8 cellular contexts compared by ENCODE assay signal in the genomic region with DNA sequence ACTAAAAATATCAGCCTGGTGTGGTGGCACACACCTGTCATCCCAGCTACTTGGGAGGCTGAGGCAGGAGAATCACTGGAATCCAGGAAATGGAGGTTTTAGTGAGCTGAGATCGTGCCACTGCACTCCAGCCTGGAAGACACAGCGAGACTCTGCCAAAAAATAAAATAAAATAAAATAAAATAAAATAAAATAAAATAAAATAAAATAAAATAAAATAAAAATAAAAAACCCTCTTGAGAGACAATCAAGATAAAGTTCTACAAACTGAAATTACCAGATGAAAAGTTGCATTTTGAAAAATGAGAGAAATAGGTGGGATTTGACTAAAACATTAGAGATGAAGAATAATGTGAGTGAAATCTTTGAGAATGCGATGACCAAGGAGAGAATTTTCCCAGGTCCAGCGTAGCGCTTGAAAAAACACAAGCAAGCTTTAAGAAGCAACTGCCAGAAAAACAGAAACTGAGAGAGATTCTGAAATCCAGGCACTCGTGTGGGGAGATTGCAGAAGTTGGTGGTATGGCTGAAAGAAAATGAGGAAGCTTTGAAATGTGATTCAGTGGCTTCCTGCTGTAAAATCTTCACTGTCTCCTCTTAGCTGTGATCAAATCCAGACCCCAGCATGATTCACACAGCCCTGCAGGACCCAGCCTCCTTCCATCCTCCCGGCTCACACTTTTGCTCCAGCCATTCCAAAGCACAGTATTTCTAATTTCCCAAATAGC. TPM values are rescaled to one million over a fixed set of nuclear protein-coding genes. Genes with fewer than 3 reads are reported as not detected.
DNase-seq lines count a peak whose midpoint lies in the region; ATAC-seq and TF ChIP-seq lines count a peak whose summit lies in the region.

No MANE protein-coding gene starts in this region.

- no peaks in the 10 kb centered on the region for H3K79me1 ChIP-seq in mesenchymal stem cell (replicated peaks; ENCODE audit: low read length, poor library complexity, severe bottlenecking)

- no peak overlapping the region for H4K91ac ChIP-seq in mesenchymal stem cell (ENCODE audit: low read length)

- no peak overlapping the region for H3K23ac ChIP-seq in mesenchymal stem cell (ENCODE audit: low read length in 2 of 2)

- H3K9ac ChIP-seq in mesenchymal stem cell (ENCODE audit: low read length), result peak overlapping the region; percentile 45

- H3K4me1 Mint-ChIP-seq in T-helper 17 cell, result peaks cover 9% of the 10 kb centered on the region
- peaks cover 5% of the 10 kb centered on the region for H3K4me1 Mint-ChIP-seq in activated T-helper 2 cell treated with anti-CD3 and anti-CD28 coated beads, Interferon-gamma antibody, Interleukin-2, Interleukin-4, amounts not matched to agents 10 μg/mL and 5 μg/mL and 100 μg/mL, durations not matched to agents 14 hours and 24 hours and 36 hours (ENCODE audit: low read depth)

- no peak overlapping the region for H3K27ac ChIP-seq in mesenchymal stem cell (ENCODE audit: low read length, poor library complexity, severe bottlenecking)

- no peak overlapping the region for H3K27ac Mint-ChIP-seq in T-helper 17 cell
- H3K27ac Mint-ChIP-seq in activated T-helper 2 cell treated with anti-CD3 and anti-CD28 coated beads, Interferon-gamma antibody, Interleukin-2, Interleukin-4, amounts not matched to agents 10 μg/mL and 5 μg/mL and 100 μg/mL, durations not matched to agents 14 hours and 24 hours and 36 hours, result no peak overlapping the region

- no peak overlapping the region for H3K4me2 ChIP-seq in mesenchymal stem cell (ENCODE audit: low read length, poor library complexity, severe bottlenecking)

- H3K36me3 Mint-ChIP-seq in T-helper 17 cell (ENCODE audit: low read depth), result peaks cover 2% of the 10 kb centered on the region
- H3K36me3 Mint-ChIP-seq in activated T-helper 2 cell treated with anti-CD3 and anti-CD28 coated beads, Interferon-gamma antibody, Interleukin-2, Interleukin-4, amounts not matched to agents 10 μg/mL and 5 μg/mL and 100 μg/mL, durations not matched to agents 14 hours and 24 hours and 36 hours (ENCODE audit: low read depth), result no peaks in the 10 kb centered on the region

- no peak overlapping the region for H2BK5ac ChIP-seq in mesenchymal stem cell (ENCODE audit: low read depth, low read length, poor library complexity, severe bottlenecking)

- H2AK5ac ChIP-seq in mesenchymal stem cell (ENCODE audit: low read length, severe bottlenecking), result no peak overlapping the region

- no peak overlapping the region for H3K14ac ChIP-seq in mesenchymal stem cell (ENCODE audit: low read length in 2 of 2)

- H3K9me3 ChIP-seq in T-helper 17 cell (ENCODE audit: control insufficient read depth, low read length, poor library complexity, severe bottlenecking) (no peaks in the 10 kb centered on the region), mesenchymal stem cell (ENCODE audit: control insufficient read depth, low read length) (no peaks in the 10 kb centered on the region)

- TF ChIP-seq CTCF in AG10803 (conservative IDR thresholded peaks at IDR 0.05; ENCODE audit: low read length), result no peak

- H2BK120ac ChIP-seq in mesenchymal stem cell (ENCODE audit: low read depth, low read length), result no peak overlapping the region

- no peak overlapping the region for H3K18ac ChIP-seq in mesenchymal stem cell (ENCODE audit: low read depth in 1 of 2, low read length in 2 of 2)

- 3% methylated on average over 5 of the region's 7 CpGs for WGBS in mesenchymal stem cell

- H3K27me3 ChIP-seq in mesenchymal stem cell (ENCODE audit: control insufficient read depth in 1 of 2, insufficient read depth in 1 of 2, low read length in 2 of 2), result peaks cover 3 to 44% of the 10 kb centered on the region in 2 experiments

- peaks cover 59% of the 10 kb centered on the region for H3K27me3 Mint-ChIP-seq in T-helper 17 cell
- peaks cover 41% of the 10 kb centered on the region for H3K27me3 Mint-ChIP-seq in activated T-helper 2 cell treated with anti-CD3 and anti-CD28 coated beads, Interferon-gamma antibody, Interleukin-2, Interleukin-4, amounts not matched to agents 10 μg/mL and 5 μg/mL and 100 μg/mL, durations not matched to agents 14 hours and 24 hours and 36 hours (ENCODE audit: low read depth)

- intact Hi-C loops in activated T-helper 2 cell treated with anti-CD3 and anti-CD28 coated beads, Interferon-gamma antibody, Interleukin-2, Interleukin-4, amounts not matched to agents 10 μg/mL and 5 μg/mL and 100 μg/mL, durations not matched to agents 14 hours and 24 hours and 36 hours (cut with micrococcal nuclease), result no loop called here

- H3K4me1 ChIP-seq in mesenchymal stem cell (ENCODE audit: control insufficient read depth, insufficient read depth, low read depth, low read length), result peaks cover 1% of the 10 kb centered on the region

- no peaks in the 10 kb centered on the region for H3K9me3 Mint-ChIP-seq in activated T-helper 2 cell treated with anti-CD3 and anti-CD28 coated beads, Interferon-gamma antibody, Interleukin-2, Interleukin-4, amounts not matched to agents 10 μg/mL and 5 μg/mL and 100 μg/mL, durations not matched to agents 14 hours and 24 hours and 36 hours

- H2AFZ ChIP-seq in mesenchymal stem cell (ENCODE audit: low read depth, low read length), result no peak overlapping the region

- H3K36me3 ChIP-seq in mesenchymal stem cell (ENCODE audit: control insufficient read depth in 1 of 2, insufficient read depth in 2 of 2, low read depth in 1 of 2, low read length in 2 of 2), result no peaks in the 10 kb centered on the region

- ATAC-seq in T-helper 17 cell (peak; percentile 37), HG03439 (IDR thresholded peaks at IDR 0.05; ENCODE audit: unreplicated experiment) (no peak)

- no peak overlapping the region for H2BK15ac ChIP-seq in mesenchymal stem cell (ENCODE audit: low read depth, poor library complexity, severe bottlenecking)

- H3K4me3 ChIP-seq in AG10803 (ENCODE audit: low read length), result no peak overlapping the region
- peak overlapping the region in 1 of 2 experiments; percentile 59 for H3K4me3 ChIP-seq in mesenchymal stem cell (ENCODE audit: insufficient read depth in 1 of 2, low read depth in 1 of 2, low read length in 2 of 2)

- no peak overlapping the region for H3K4ac ChIP-seq in mesenchymal stem cell (ENCODE audit: low read depth in 1 of 2, low read length in 2 of 2)

- H3K4me3 Mint-ChIP-seq in T-helper 17 cell, result no peak overlapping the region
- H3K4me3 Mint-ChIP-seq in activated T-helper 2 cell treated with anti-CD3 and anti-CD28 coated beads, Interferon-gamma antibody, Interleukin-2, Interleukin-4, amounts not matched to agents 10 μg/mL and 5 μg/mL and 100 μg/mL, durations not matched to agents 14 hours and 24 hours and 36 hours (ENCODE audit: low read depth), result no peak overlapping the region

- DNase-seq in AG10803 (ENCODE audit: low read depth), result peak; percentile 41
- DNase-seq in HS-5 (ENCODE audit: low read depth), result peak; percentile 39
- DNase-seq in T-helper 17 cell, result no peak
- DNase-seq in mesenchymal stem cell, result peak; percentile 72
- DNase-seq in activated T-helper 2 cell treated with anti-CD3 and anti-CD28 coated beads, Interferon-gamma antibody, Interleukin-2, Interleukin-4, amounts not matched to agents 10 μg/mL and 5 μg/mL and 100 μg/mL, durations not matched to agents 14 hours and 24 hours and 36 hours (ENCODE audit: low spot score), result no peak
- no peak for DNase-seq in amniotic stem cell (lab: John Stamatoyannopoulos, UW)
- no peak for DNase-seq in DMS79 treated with DMSO at 0.1 percent for 48 hours (lab: John Stamatoyannopoulos, UW)

- no peak overlapping the region for H2BK12ac ChIP-seq in mesenchymal stem cell (ENCODE audit: low read length in 2 of 2)

- no peak overlapping the region for H4K8ac ChIP-seq in mesenchymal stem cell (ENCODE audit: low read length)

RNA-seq across cellular contexts. Expression of a gene that starts 8.1 kb away (rescaled TPM):
- 1 to 10 TPM in 1 of 2 donors, under 1 TPM in 1; 0.81 to 5.7 TPM for total RNA-seq in T-helper 17 cell
- polyA plus RNA-seq in mesenchymal stem cell (2013, experiment 1 of 2), result not detected
- not detected for polyA plus RNA-seq in mesenchymal stem cell (2013, experiment 2 of 2)
- not detected in 2 replicates for total RNA-seq in activated T-helper 2 cell treated with anti-CD3 and anti-CD28 coated beads, Interferon-gamma antibody, Interleukin-2, Interleukin-4, amounts not matched to agents 10 μg/mL and 5 μg/mL and 100 μg/mL, durations not matched to agents 14 hours and 24 hours and 36 hours

RNA-seq across cellular contexts. Expression of a gene that starts 39.5 kb away (rescaled TPM):
- total RNA-seq in T-helper 17 cell, result not detected
- polyA plus RNA-seq in mesenchymal stem cell (2013, experiment 1 of 2), result not detected
- polyA plus RNA-seq in mesenchymal stem cell (2013, experiment 2 of 2), result not detected
- total RNA-seq in activated T-helper 2 cell treated with anti-CD3 and anti-CD28 coated beads, Interferon-gamma antibody, Interleukin-2, Interleukin-4, amounts not matched to agents 10 μg/mL and 5 μg/mL and 100 μg/mL, durations not matched to agents 14 hours and 24 hours and 36 hours, result not detected in 2 replicates

Comparison
In these comparisons a context has a peak if more than half of its experiments do, and no peak if none do; other contexts are left out.
1. DNase-seq: peak in AG10803 (single experiment), HS-5 (single experiment) and mesenchymal stem cell (single experiment); none in T-helper 17 cell (0 of 3), activated T-helper 2 cell treated with anti-CD3 and anti-CD28 coated beads, Interferon-gamma antibody, Interleukin-2, Interleukin-4, amounts not matched to agents 10 μg/mL and 5 μg/mL and 100 μg/mL, durations not matched to agents 14 hours and 24 hours and 36 hours (single experiment), amniotic stem cell (single experiment) and DMS79 treated with DMSO at 0.1 percent for 48 hours (single experiment).